In the genomic region with DNA sequence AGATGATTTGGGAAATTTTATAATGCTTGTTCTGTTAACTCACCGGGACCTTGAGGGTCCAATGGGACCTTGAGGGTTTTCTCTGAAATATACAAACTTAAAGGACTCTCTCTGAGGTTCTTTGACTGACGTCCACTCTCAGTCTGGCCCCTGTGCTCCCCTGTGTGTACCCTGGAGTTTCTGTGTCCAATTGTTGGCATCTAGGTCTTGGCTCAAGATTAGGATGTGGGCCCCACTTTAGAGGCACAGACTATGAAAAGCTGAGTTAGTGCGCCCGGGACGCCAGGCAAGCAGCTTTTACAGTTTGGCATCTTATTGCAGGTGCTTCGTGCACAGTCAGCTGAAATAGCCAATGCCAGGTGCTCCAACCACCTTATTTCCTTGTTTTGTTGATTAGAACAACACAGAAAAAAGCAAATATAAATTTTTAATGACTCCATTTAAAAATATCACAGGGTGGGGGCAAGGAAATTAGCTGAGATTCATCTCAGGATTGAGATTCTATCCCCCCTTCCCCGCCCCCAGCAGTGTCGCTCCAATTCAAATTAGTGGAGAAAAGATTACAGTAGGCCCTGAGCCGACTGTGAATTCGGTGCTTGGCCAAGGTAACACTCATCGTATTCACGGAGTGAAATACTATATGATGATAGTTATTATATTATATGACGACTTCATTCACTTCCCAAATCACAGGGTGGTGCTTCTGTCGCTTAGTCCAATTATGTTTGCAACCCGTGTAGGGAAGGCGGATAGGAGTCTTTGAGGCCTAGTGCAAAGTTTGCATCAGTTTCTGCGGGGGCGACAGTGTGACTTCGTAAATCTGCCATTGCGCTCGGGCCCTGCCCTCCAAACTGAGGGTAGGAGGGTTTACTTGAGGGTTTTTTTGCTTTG, we compare ENCODE assay signal across 14 cellular contexts. TPM values are rescaled to one million over a fixed set of nuclear protein-coding genes. Genes with fewer than 3 reads are reported as not detected.
DNase-seq lines count a peak whose midpoint lies in the region; ATAC-seq and TF ChIP-seq lines count a peak whose summit lies in the region.
"Had no signal": no experiment of that assay in that cellular context is flagged by ENCODE, and none has a peak within 500 bp of the region (broad histone marks: within the 10 kb centered on the region; RNA-seq: fewer than 3 reads in every experiment).

No MANE protein-coding gene starts in this region.

- H3K27me3 ChIP-seq in dorsolateral prefrontal cortex: peaks cover 3 to 95% (median 84%) of the 10 kb centered on the region in 45 donors
- H3K27me3 ChIP-seq in osteoblast (ENCODE audit: insufficient read depth, low read length): peaks cover 58% of the 10 kb centered on the region
- H3K27me3 ChIP-seq in upper lobe of left lung: peaks cover 0 to 88% (median 47%) of the 10 kb centered on the region in 4 donors

- TF ChIP-seq CTCF in dorsolateral prefrontal cortex (IDR thresholded peaks at IDR 0.05 in 54 of 56, conservative IDR thresholded peaks at IDR 0.05 in 2 of 56; ENCODE audit: low read depth in 1 of 56, partially characterized antibody in 56 of 56): no peak
- no peak for TF ChIP-seq CTCF in osteoblast (IDR thresholded peaks at IDR 0.05; ENCODE audit: extremely low read depth, low read depth, low read length)
- TF ChIP-seq CTCF in upper lobe of left lung (IDR thresholded peaks at IDR 0.05): no peak

- H3K4me2 ChIP-seq in osteoblast (ENCODE audit: insufficient read depth, low read length): no peak overlapping the region

- H3K27ac Mint-ChIP-seq in activated CD4-positive, alpha-beta T cell treated with anti-CD3 and anti-CD28 coated beads, Interleukin-2, amount 10 ng/mL, durations not matched to agents 7 days and 5 days: peak overlapping the region; percentile 84
- H3K27ac Mint-ChIP-seq: activated CD4-positive, alpha-beta T cell treated with anti-CD3 and anti-CD28 coated beads for 36 hours had no signal

- no peak for TF ChIP-seq POLR2A in upper lobe of left lung (IDR thresholded peaks at IDR 0.05)

- no peak for DNase-seq in activated CD4-positive, alpha-beta T cell treated with anti-CD3 and anti-CD28 coated beads, Interleukin-2, amount 10 ng/mL, durations not matched to agents 7 days and 5 days
- DNase-seq in activated CD4-positive, alpha-beta T cell treated with anti-CD3 and anti-CD28 coated beads for 1 hour: no peak
- DNase-seq in NCI-H1436 (lab: John Stamatoyannopoulos, UW) (peak; percentile 38), dorsolateral prefrontal cortex (no peak), osteoblast (ENCODE audit: insufficient read length, low spot score, missing footprints) (peak; percentile 84), upper lobe of left lung (no peak)
- DNase-seq: activated CD4-positive, alpha-beta T cell treated with anti-CD3 and anti-CD28 coated beads for 36 hours; foreskin melanocyte; NCI-H446 had no signal

- no peak overlapping the region for H2AFZ ChIP-seq in osteoblast (ENCODE audit: low read length)

- intact Hi-C loops in dorsolateral prefrontal cortex (cut with DNase I): loop anchor here in 1 of 2 donors (10.0 kb wide), 1 partner anchor 536 kb away; no protein-coding TSS in a partner anchor

- H4K20me1 ChIP-seq in osteoblast (ENCODE audit: insufficient read depth, low read length): no peaks in the 10 kb centered on the region

- H3K27ac ChIP-seq in dorsolateral prefrontal cortex: peak overlapping the region in 40 of 59 donors; percentile 3 to 89 (median 75)
- H3K27ac ChIP-seq in osteoblast (ENCODE audit: low read depth, low read length): no peak overlapping the region
- no peak overlapping the region for H3K27ac ChIP-seq in upper lobe of left lung

- H3K9me3 Mint-ChIP-seq in activated CD4-positive, alpha-beta T cell treated with anti-CD3 and anti-CD28 coated beads, Interleukin-2, amount 10 ng/mL, durations not matched to agents 7 days and 5 days: peaks cover 5% of the 10 kb centered on the region

- no peaks in the 10 kb centered on the region for H3K36me3 ChIP-seq in osteoblast (ENCODE audit: insufficient read depth, low read length)
- H3K36me3 ChIP-seq in upper lobe of left lung: no peaks in the 10 kb centered on the region

- WGBS in upper lobe of left lung, 2 donors: 19 to 22% methylated on average over 21 of the region's 21 CpGs

- POLR2A ChIA-PET in activated CD4-positive, alpha-beta T cell treated with anti-CD3 and anti-CD28 coated beads, Interleukin-2, amount 10 ng/mL, durations not matched to agents 7 days and 5 days (lab: Charles Lee): no interaction called here

- H3K4me1 Mint-ChIP-seq in activated CD4-positive, alpha-beta T cell treated with anti-CD3 and anti-CD28 coated beads, Interleukin-2, amount 10 ng/mL, durations not matched to agents 7 days and 5 days: peaks cover 3% of the 10 kb centered on the region

- H3K9me3 ChIP-seq in osteoblast (ENCODE audit: low read depth, low read length): no peaks in the 10 kb centered on the region
- no peaks in the 10 kb centered on the region for H3K9me3 ChIP-seq in upper lobe of left lung

- no peaks in the 10 kb centered on the region for H3K4me1 ChIP-seq in osteoblast (ENCODE audit: insufficient read depth, low read length)
- peaks cover 16 to 49% (median 22%) of the 10 kb centered on the region in 4 donors for H3K4me1 ChIP-seq in upper lobe of left lung

- H3K27me3 Mint-ChIP-seq in activated CD4-positive, alpha-beta T cell treated with anti-CD3 and anti-CD28 coated beads, Interleukin-2, amount 10 ng/mL, durations not matched to agents 7 days and 5 days: peaks cover 61% of the 10 kb centered on the region

- H3K36me3 Mint-ChIP-seq in activated CD4-positive, alpha-beta T cell treated with anti-CD3 and anti-CD28 coated beads, Interleukin-2, amount 10 ng/mL, durations not matched to agents 7 days and 5 days (ENCODE audit: low read depth): peaks cover 7% of the 10 kb centered on the region

- TF ChIP-seq EP300 in upper lobe of left lung (IDR thresholded peaks at IDR 0.05): no peak

- peak overlapping the region; percentile 46 for H3K4me3 Mint-ChIP-seq in activated CD4-positive, alpha-beta T cell treated with anti-CD3 and anti-CD28 coated beads, Interleukin-2, amount 10 ng/mL, durations not matched to agents 7 days and 5 days
- H3K4me3 Mint-ChIP-seq: activated CD4-positive, alpha-beta T cell treated with anti-CD3 and anti-CD28 coated beads for 36 hours had no signal

- H3K79me2 ChIP-seq in osteoblast (ENCODE audit: insufficient read depth, low read length): no peaks in the 10 kb centered on the region

- CTCF ChIA-PET in activated CD4-positive, alpha-beta T cell treated with anti-CD3 and anti-CD28 coated beads, Interleukin-2, amount 10 ng/mL, durations not matched to agents 7 days and 5 days (lab: Charles Lee): no interaction called here

- ATAC-seq in upper lobe of left lung (ENCODE audit: low FRiP score in 2 of 2): no peak
- no peak for ATAC-seq in HG03045 (IDR thresholded peaks at IDR 0.05; ENCODE audit: unreplicated experiment)
- ATAC-seq in GM19351 (IDR thresholded peaks at IDR 0.05; ENCODE audit: unreplicated experiment): no peak
- ATAC-seq: activated CD4-positive, alpha-beta T cell treated with anti-CD3 and anti-CD28 coated beads for 36 hours had no signal

- peak overlapping the region in 25 of 59 donors; percentile 2 to 63 (median 51) for H3K4me3 ChIP-seq in dorsolateral prefrontal cortex
- H3K4me3 ChIP-seq in osteoblast (ENCODE audit: insufficient read depth, low read length): no peak overlapping the region
- no peak overlapping the region for H3K4me3 ChIP-seq in upper lobe of left lung

RNA-seq across cellular contexts. Expression of a gene that starts 4.3 kb away (rescaled TPM):
- total RNA-seq in activated CD4-positive, alpha-beta T cell treated with anti-CD3 and anti-CD28 coated beads, Interleukin-2, amount 10 ng/mL, durations not matched to agents 7 days and 5 days: not detected
- total RNA-seq in dorsolateral prefrontal cortex (1 to 10 TPM; 1.9 to 8.0 (median 4.2) TPM), osteoblast (not detected in 2 replicates), upper lobe of left lung (not detected)
- total RNA-seq: activated CD4-positive, alpha-beta T cell treated with anti-CD3 and anti-CD28 coated beads for 36 hours; MCF 10A; mononuclear cell; pulmonary artery endothelial cell had no signal

Comparison
In these comparisons a context has a peak if more than half of its experiments do, and no peak if none do; other contexts are left out.
1. DNase-seq: peak in NCI-H1436 (single experiment) and osteoblast (single experiment); none in activated CD4-positive, alpha-beta T cell treated with anti-CD3 and anti-CD28 coated beads, Interleukin-2, amount 10 ng/mL, durations not matched to agents 7 days and 5 days (single experiment), activated CD4-positive, alpha-beta T cell treated with anti-CD3 and anti-CD28 coated beads for 1 hour (single experiment), dorsolateral prefrontal cortex (0 of 10) and upper lobe of left lung (0 of 2).
2. H3K27ac ChIP-seq: peak in dorsolateral prefrontal cortex (40 of 59); none in osteoblast (single experiment) and upper lobe of left lung (0 of 4).